1 cellular context compared by ENCODE assay signal in the genomic region with DNA sequence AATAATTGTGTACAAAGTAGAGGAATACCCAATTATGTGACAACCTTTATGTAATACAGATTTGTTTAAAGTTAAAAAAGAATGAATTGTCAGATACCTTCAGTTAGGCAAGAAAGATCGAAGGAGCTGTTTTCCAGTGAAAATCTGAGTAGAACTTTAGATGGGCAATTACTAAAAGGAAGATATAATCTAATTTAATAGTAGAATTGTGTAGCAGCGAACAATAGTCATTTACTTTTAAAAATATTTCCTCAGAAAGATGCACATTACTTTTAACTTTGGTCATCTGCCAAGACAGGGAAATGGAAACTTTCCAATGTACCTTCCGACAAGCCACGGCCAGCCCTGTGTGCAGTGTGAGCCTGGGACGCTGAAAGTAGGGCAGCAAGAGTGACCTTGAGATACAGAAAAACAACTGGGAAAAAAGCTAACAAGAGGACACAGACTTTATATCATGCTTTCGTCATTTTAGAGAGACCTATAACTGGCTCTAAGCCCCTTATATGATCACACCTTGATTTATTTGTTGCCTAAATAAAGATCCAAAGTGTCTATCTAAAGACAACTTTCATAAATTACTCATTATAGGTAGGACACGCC.
A peak's percentile ranks its signal among the peaks of the same experiment; 100 is the strongest.
TF ChIP-seq lines count a peak whose summit lies in the region.

No MANE protein-coding gene starts in this region.

TF ChIP-seq in liver, 16 proteins besides CTCF, POLR2A, EP300 and RAD21 (continued from another document):
- TF ChIP-seq, protein P1, sequence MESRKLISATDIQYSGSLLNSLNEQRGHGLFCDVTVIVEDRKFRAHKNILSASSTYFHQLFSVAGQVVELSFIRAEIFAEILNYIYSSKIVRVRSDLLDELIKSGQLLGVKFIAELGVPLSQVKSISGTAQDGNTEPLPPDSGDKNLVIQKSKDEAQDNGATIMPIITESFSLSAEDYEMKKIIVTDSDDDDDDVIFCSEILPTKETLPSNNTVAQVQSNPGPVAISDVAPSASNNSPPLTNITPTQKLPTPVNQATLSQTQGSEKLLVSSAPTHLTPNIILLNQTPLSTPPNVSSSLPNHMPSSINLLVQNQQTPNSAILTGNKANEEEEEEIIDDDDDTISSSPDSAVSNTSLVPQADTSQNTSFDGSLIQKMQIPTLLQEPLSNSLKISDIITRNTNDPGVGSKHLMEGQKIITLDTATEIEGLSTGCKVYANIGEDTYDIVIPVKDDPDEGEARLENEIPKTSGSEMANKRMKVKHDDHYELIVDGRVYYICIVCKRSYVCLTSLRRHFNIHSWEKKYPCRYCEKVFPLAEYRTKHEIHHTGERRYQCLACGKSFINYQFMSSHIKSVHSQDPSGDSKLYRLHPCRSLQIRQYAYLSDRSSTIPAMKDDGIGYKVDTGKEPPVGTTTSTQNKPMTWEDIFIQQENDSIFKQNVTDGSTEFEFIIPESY (IDR thresholded peaks at IDR 0.05) = peak; percentile 50
- TF ChIP-seq GABPA (IDR thresholded peaks at IDR 0.05 in 1 of 2, conservative IDR thresholded peaks at IDR 0.05 in 1 of 2) (no peak), FOXA1 (IDR thresholded peaks at IDR 0.05) (peak; percentile 40), NR2F2 (IDR thresholded peaks at IDR 0.05) (peak; percentile 20)
- TF ChIP-seq, protein P2, sequence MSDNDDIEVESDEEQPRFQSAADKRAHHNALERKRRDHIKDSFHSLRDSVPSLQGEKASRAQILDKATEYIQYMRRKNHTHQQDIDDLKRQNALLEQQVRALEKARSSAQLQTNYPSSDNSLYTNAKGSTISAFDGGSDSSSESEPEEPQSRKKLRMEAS (IDR thresholded peaks at IDR 0.05) = peak; percentile 93
